Comparison of ENCODE assay signal across 9 cellular contexts in the genomic region with DNA sequence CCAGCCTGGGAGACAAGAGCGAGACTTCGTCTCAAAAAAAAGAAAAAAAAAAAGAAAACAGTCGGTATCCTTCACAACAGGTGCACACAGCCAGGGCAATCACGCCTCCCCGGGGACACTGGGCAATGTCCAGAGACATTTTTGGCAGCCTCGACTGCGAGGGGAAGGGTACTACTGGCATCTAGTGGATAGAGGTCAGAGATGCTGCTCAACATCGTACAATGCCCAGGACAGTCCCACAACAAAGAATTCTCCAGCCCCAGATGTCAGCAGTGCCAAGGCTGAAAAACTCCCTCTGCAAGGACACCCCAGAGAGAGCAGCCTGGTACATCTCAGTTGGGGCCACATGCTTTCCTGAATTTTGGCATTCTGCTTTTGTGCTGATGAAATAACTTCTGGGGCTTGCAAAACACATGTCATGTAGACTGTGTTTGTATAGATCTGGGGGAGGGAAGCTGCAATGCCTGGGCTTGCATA. TPM values are rescaled to one million over a fixed set of nuclear protein-coding genes. Genes with fewer than 3 reads are reported as not detected.
DNase-seq lines count a peak whose midpoint lies in the region; ATAC-seq and TF ChIP-seq lines count a peak whose summit lies in the region.
"Had no signal": no experiment of that assay in that cellular context is flagged by ENCODE, and none has a peak within 500 bp of the region (broad histone marks: within the 10 kb centered on the region; RNA-seq: fewer than 3 reads in every experiment).

No MANE protein-coding gene starts in this region.

- no peak overlapping the region for H3K4me3 Mint-ChIP-seq in HFFc6
- H3K4me3 Mint-ChIP-seq in activated CD8-positive, alpha-beta T cell treated with anti-CD3 and anti-CD28 coated beads for 36 hours, result no peak overlapping the region
- H3K4me3 Mint-ChIP-seq: dendritic cell treated with granulocyte-macrophage colony-stimulating factor and Interleukin-4, amounts not matched to agents 40 ng/mL and 50 ng/mL, for 4 days had no signal

- no peaks in the 10 kb centered on the region for H3K27me3 Mint-ChIP-seq in HFFc6 (ENCODE audit: insufficient read depth)
- H3K27me3 Mint-ChIP-seq in activated CD8-positive, alpha-beta T cell treated with anti-CD3 and anti-CD28 coated beads for 36 hours, result no peaks in the 10 kb centered on the region
- H3K27me3 Mint-ChIP-seq: dendritic cell treated with granulocyte-macrophage colony-stimulating factor and Interleukin-4, amounts not matched to agents 40 ng/mL and 50 ng/mL, for 4 days had no signal

- TF ChIP-seq CTCF in HFFc6 (IDR thresholded peaks at IDR 0.05), result peak; percentile 21; the same call in 1 of the 2 replicates
- 0 out of 2 replicates have a peak, but pooled peaks have one; percentile 21 for TF ChIP-seq CTCF in WI38 (IDR thresholded peaks at IDR 0.05; ENCODE audit: low read depth, low read length)
- peak; percentile 32 for TF ChIP-seq CTCF in kidney epithelial cell (IDR thresholded peaks at IDR 0.05; ENCODE audit: insufficient read depth, low read length, poor library complexity, severe bottlenecking)
- no peak for TF ChIP-seq CTCF in lower leg skin (IDR thresholded peaks at IDR 0.05)
- TF ChIP-seq CTCF in activated CD8-positive, alpha-beta T cell treated with anti-CD3 and anti-CD28 coated beads for 36 hours (IDR thresholded peaks at IDR 0.05), result no peak

- H3K4me1 Mint-ChIP-seq in HFFc6 (ENCODE audit: low read depth), result no peaks in the 10 kb centered on the region
- no peaks in the 10 kb centered on the region for H3K4me1 Mint-ChIP-seq in activated CD8-positive, alpha-beta T cell treated with anti-CD3 and anti-CD28 coated beads for 36 hours (ENCODE audit: low read depth)

- POLR2A ChIA-PET in activated CD8-positive, alpha-beta T cell treated with anti-CD3 and anti-CD28 coated beads for 36 hours (lab: Charles Lee), result no interaction called here

- H3K36me3 Mint-ChIP-seq in HFFc6 (ENCODE audit: low read depth), result no peaks in the 10 kb centered on the region
- no peaks in the 10 kb centered on the region for H3K36me3 Mint-ChIP-seq in activated CD8-positive, alpha-beta T cell treated with anti-CD3 and anti-CD28 coated beads for 36 hours (ENCODE audit: low read depth)

- H3K27me3 ChIP-seq in kidney epithelial cell (ENCODE audit: control insufficient read depth, insufficient read depth, low read length), result no peaks in the 10 kb centered on the region

- peaks cover 3% of the 10 kb centered on the region for H3K36me3 ChIP-seq in kidney epithelial cell (ENCODE audit: control insufficient read depth, insufficient read depth, low read length)

- no peak for ATAC-seq in GM21619 (IDR thresholded peaks at IDR 0.05; ENCODE audit: unreplicated experiment)
- no peak for ATAC-seq in activated CD8-positive, alpha-beta T cell treated with anti-CD3 and anti-CD28 coated beads for 36 hours

- 72% methylated on average over 8 of the region's 8 CpGs for WGBS in lower leg skin, 2 donors

- no peak overlapping the region for H3K27ac Mint-ChIP-seq in HFFc6
- no peak overlapping the region for H3K27ac Mint-ChIP-seq in activated CD8-positive, alpha-beta T cell treated with anti-CD3 and anti-CD28 coated beads for 36 hours

- DNase-seq in AG08396 (ENCODE audit: low spot score), result peak; percentile 47
- no peak for DNase-seq in HFFc6
- DNase-seq in kidney epithelial cell (ENCODE audit: low read depth), result no peak
- DNase-seq in NCI-H748 treated with DMSO at 0.1 percent for 48 hours (lab: John Stamatoyannopoulos, UW), result no peak
- no peak for DNase-seq in lower leg skin (ENCODE audit: low spot score in 2 of 2)
- DNase-seq in activated CD8-positive, alpha-beta T cell treated with anti-CD3 and anti-CD28 coated beads for 36 hours, result no peak

- intact Hi-C loops in lower leg skin (cut with DNase I; ENCODE audit: low total_unique reads), result no loop called here
- intact Hi-C loops in activated CD8-positive, alpha-beta T cell treated with anti-CD3 and anti-CD28 coated beads for 36 hours (cut with micrococcal nuclease), result no loop called here

- CTCF ChIA-PET in activated CD8-positive, alpha-beta T cell treated with anti-CD3 and anti-CD28 coated beads for 36 hours (lab: Charles Lee), result interaction anchor here (0.7 to 1.9 kb wide), 2 partner anchors 25 to 1367 kb away, joined by 3 to 5 read pairs; no protein-coding TSS in a partner anchor

- TF ChIP-seq POLR2A in lower leg skin (IDR thresholded peaks at IDR 0.05), result no peak

- no peaks in the 10 kb centered on the region for H3K9me3 Mint-ChIP-seq in HFFc6
- no peaks in the 10 kb centered on the region for H3K9me3 Mint-ChIP-seq in activated CD8-positive, alpha-beta T cell treated with anti-CD3 and anti-CD28 coated beads for 36 hours
- H3K9me3 Mint-ChIP-seq: dendritic cell treated with granulocyte-macrophage colony-stimulating factor and Interleukin-4, amounts not matched to agents 40 ng/mL and 50 ng/mL, for 4 days had no signal

- no peak overlapping the region for H3K4me3 ChIP-seq in WI38 (ENCODE audit: low read depth, low read length)
- no peak overlapping the region for H3K4me3 ChIP-seq in kidney epithelial cell (ENCODE audit: low read depth, low read length)
- H3K4me3 ChIP-seq in lower leg skin (ENCODE audit: low read depth, poor library complexity, severe bottlenecking), result no peak overlapping the region

RNA-seq across cellular contexts. Expression of gene ALDH2, which starts 21.5 kb away (rescaled TPM):
- 10 to 100 TPM; 12.1 to 43.3 (median 15.8) TPM for total RNA-seq in HFFc6 (2021; fragmentation: NEBNext Ultra II Directional; extraction: Animal tissue kit (Norgen Biotek cat#: 25700))
- total RNA-seq in kidney epithelial cell (22.4 and 23.2 TPM in 2 replicates), lower leg skin (100 to 1,000 TPM; 151 to 179 (median 157) TPM)
- 1 to 10 TPM; 3.2 to 3.8 TPM for total RNA-seq in activated CD8-positive, alpha-beta T cell treated with anti-CD3 and anti-CD28 coated beads for 36 hours

RNA-seq across cellular contexts. Expression of gene MAPKAPK5, which starts 53.8 kb away (rescaled TPM):
- 10 to 100 TPM; 31.2 to 36.7 (median 34.1) TPM for total RNA-seq in HFFc6 (2021; fragmentation: NEBNext Ultra II Directional; extraction: Animal tissue kit (Norgen Biotek cat#: 25700))
- 58.2 and 68.7 TPM in 2 replicates for total RNA-seq in kidney epithelial cell
- total RNA-seq in lower leg skin, result 10 to 100 TPM; 34.8 to 60.5 (median 49.5) TPM
- total RNA-seq in activated CD8-positive, alpha-beta T cell treated with anti-CD3 and anti-CD28 coated beads for 36 hours, result 10 to 100 TPM; 54.3 to 64.2 TPM

Comparison
In these comparisons a context has a peak if more than half of its experiments do, and no peak if none do; other contexts are left out.
1. CTCF ChIP-seq: peak in HFFc6 (single experiment), WI38 (single experiment) and kidney epithelial cell (single experiment); none in lower leg skin (0 of 3) and activated CD8-positive, alpha-beta T cell treated with anti-CD3 and anti-CD28 coated beads for 36 hours (single experiment).